19 cellular contexts compared by ENCODE assay signal in the genomic region with DNA sequence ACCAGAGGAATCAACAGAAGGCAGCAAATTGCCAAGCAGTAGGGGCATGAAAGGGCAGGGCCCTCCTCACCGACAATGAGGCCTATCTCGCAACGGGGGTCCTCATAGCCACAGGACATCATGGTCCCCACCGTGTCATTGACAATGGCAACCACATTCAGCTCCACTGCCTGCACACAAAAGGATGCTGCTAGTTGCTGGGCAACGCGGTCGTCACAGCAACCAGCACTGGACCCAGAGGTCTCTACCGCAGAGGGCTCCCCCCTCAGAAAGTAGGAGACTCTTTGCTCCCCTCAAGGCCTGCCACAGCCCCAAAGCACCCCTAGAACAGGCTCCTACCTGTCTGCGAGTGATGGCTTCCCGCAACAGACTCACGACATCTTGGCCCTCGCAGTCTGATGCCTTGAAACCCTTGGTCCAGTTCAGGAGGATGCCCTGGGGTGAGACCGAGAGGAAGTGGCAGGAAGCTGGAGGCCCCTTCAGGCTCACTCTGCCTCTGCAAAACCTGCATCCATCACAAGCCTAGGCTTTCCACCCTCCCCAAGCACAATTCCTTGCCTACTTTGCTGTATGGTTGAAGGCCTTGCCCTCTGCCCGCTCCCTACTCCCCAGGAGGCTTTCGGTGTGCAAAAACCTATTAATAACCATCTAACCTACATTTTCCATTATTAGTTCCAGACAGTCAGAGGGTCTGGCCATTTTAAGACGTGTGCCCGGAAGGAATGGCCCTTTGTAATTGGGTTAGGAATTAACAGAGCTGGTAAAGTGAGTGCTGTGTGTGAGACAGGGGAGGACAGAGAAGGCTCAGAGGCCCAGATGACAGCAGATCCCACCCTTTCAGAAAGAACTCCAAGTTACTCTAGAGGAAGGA. TPM values are rescaled to one million over a fixed set of nuclear protein-coding genes. Genes with fewer than 3 reads are reported as not detected.
DNase-seq lines count a peak whose midpoint lies in the region; ATAC-seq and TF ChIP-seq lines count a peak whose summit lies in the region.
"Had no signal": no experiment of that assay in that cellular context is flagged by ENCODE, and none has a peak within 500 bp of the region (broad histone marks: within the 10 kb centered on the region; RNA-seq: fewer than 3 reads in every experiment).

No MANE protein-coding gene starts in this region.

- DNase-seq in H7 (peak; percentile 53), lower lobe of right lung (peak; percentile 32), sciatic nerve (ENCODE audit: low spot score) (peak; percentile 17), EL (no peak), iPS-NIHi7 (ENCODE audit: extremely low spot score) (no peak), RWPE1 (ENCODE audit: low spot score) (no peak)
- DNase-seq: ACHN; Caco-2; CD4-positive, CD25-positive, alpha-beta regulatory T cell; DMS153; HFFc6; Karpas-422; MG63; NCI-H1092; NCI-H2081 treated with DMSO at 0.1 percent for 48 hours; NCI-H774 had no signal

- H3K4me1 ChIP-seq in lower lobe of right lung = no peaks in the 10 kb centered on the region
- H3K4me1 ChIP-seq: Caco-2 had no signal

- H3K27ac ChIP-seq in lower lobe of right lung = no peak overlapping the region
- H3K27ac ChIP-seq in RWPE1 = no peak overlapping the region

- H3K36me3 ChIP-seq in H7 (replicated peaks; ENCODE audit: control insufficient read depth, insufficient read depth, low read length) (no peaks in the 10 kb centered on the region), lower lobe of right lung (no peaks in the 10 kb centered on the region)
- H3K36me3 ChIP-seq: MG63 had no signal

- ATAC-seq in SK-N-SH treated with all-trans-retinoic acid at 6 μM for 48 hours = peak; percentile 63
- no peak for ATAC-seq in lower lobe of right lung
- no peak for ATAC-seq in sciatic nerve
- ATAC-seq: Right ventricle myocardium inferior had no signal

- TF ChIP-seq CTCF in lower lobe of right lung (IDR thresholded peaks at IDR 0.05) = no peak
- no peak for TF ChIP-seq CTCF in RWPE1 (conservative IDR thresholded peaks at IDR 0.05; ENCODE audit: low read depth)

- intact Hi-C loops in lower lobe of right lung (cut with DNase I) (no loop called here), sciatic nerve (cut with DNase I) (no loop called here)

- POLR2A ChIA-PET in RWPE1 (lab: Yijun Ruan, JAX; ENCODE audit: low non-redundant PET) = no interaction called here

- CTCF ChIA-PET in RWPE1 (lab: Yijun Ruan, JAX) = interaction anchor here (0.7 to 1.3 kb wide), 4 partner anchors 11 to 226 kb away, joined by 3 to 4 read pairs (median 3); no protein-coding TSS in a partner anchor

- H3K9me3 ChIP-seq in lower lobe of right lung = no peaks in the 10 kb centered on the region
- H3K9me3 ChIP-seq: Caco-2, MG63 had no signal

- no peak overlapping the region for H3K4me3 ChIP-seq in H7 (ENCODE audit: insufficient read depth, low read depth, low read length)
- H3K4me3 ChIP-seq in lower lobe of right lung = no peak overlapping the region
- H3K4me3 ChIP-seq: MG63 had no signal

- H3K27me3 ChIP-seq in H7 (ENCODE audit: control insufficient read depth, insufficient read depth, low read length) = no peaks in the 10 kb centered on the region
- H3K27me3 ChIP-seq in lower lobe of right lung (ENCODE audit: low read depth) = peaks cover 7% of the 10 kb centered on the region
- H3K27me3 ChIP-seq: MG63 had no signal

TF ChIP-seq in SK-N-SH treated with all-trans-retinoic acid at 6 μM for 48 hours, 23 proteins besides CTCF, POLR2A, EP300 and RAD21:
- TF ChIP-seq, protein P1, sequence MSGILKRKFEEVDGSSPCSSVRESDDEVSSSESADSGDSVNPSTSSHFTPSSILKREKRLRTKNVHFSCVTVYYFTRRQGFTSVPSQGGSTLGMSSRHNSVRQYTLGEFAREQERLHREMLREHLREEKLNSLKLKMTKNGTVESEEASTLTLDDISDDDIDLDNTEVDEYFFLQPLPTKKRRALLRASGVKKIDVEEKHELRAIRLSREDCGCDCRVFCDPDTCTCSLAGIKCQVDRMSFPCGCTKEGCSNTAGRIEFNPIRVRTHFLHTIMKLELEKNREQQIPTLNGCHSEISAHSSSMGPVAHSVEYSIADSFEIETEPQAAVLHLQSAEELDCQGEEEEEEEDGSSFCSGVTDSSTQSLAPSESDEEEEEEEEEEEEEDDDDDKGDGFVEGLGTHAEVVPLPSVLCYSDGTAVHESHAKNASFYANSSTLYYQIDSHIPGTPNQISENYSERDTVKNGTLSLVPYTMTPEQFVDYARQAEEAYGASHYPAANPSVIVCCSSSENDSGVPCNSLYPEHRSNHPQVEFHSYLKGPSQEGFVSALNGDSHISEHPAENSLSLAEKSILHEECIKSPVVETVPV (CRISPR knock-in tag; IDR thresholded peaks at IDR 0.05) = no peak
- peak; percentile 84 for TF ChIP-seq TCF4 (CRISPR knock-in tag; IDR thresholded peaks at IDR 0.05; ENCODE audit: borderline replicate concordance)
- TF ChIP-seq, protein P2, sequence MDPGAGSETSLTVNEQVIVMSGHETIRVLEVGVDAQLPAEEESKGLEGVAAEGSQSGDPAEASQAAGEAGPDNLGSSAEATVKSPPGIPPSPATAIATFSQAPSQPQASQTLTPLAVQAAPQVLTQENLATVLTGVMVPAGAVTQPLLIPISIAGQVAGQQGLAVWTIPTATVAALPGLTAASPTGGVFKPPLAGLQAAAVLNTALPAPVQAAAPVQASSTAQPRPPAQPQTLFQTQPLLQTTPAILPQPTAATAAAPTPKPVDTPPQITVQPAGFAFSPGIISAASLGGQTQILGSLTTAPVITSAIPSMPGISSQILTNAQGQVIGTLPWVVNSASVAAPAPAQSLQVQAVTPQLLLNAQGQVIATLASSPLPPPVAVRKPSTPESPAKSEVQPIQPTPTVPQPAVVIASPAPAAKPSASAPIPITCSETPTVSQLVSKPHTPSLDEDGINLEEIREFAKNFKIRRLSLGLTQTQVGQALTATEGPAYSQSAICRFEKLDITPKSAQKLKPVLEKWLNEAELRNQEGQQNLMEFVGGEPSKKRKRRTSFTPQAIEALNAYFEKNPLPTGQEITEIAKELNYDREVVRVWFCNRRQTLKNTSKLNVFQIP (CRISPR knock-in tag; IDR thresholded peaks at IDR 0.05; ENCODE audit: borderline replicate concordance, low read depth) = no peak
- no peak for TF ChIP-seq ZFP30 (CRISPR knock-in tag; IDR thresholded peaks at IDR 0.05)
- TF ChIP-seq ZNF8 (CRISPR knock-in tag; IDR thresholded peaks at IDR 0.05) = peak; percentile 48; the same call in 1 of the 2 replicates
- no peak for TF ChIP-seq ZC3H10 (CRISPR knock-in tag; IDR thresholded peaks at IDR 0.05)
- no peak for TF ChIP-seq OSR1 (CRISPR knock-in tag; IDR thresholded peaks at IDR 0.05)
TF ChIP-seq in SK-N-SH treated with all-trans-retinoic acid at 6 μM for 48 hours: peak in this region for 2.

RNA-seq across cellular contexts. Expression of a gene that starts 15.2 kb away (rescaled TPM):
- not detected in 2 replicates for total RNA-seq in H7 (2014; rRNA removed; shearing (Covaris generic))
- total RNA-seq in lower lobe of right lung = 61.2 TPM
- total RNA-seq in sciatic nerve = 21.1 TPM
- total RNA-seq: HFFc6, HT-29 had no signal

Comparison
In these comparisons a context has a peak if more than half of its experiments do, and no peak if none do; other contexts are left out.
1. DNase-seq: peak in H7 (single experiment), lower lobe of right lung (single experiment) and sciatic nerve (single experiment); none in EL (single experiment), iPS-NIHi7 (single experiment) and RWPE1 (single experiment).
2. RNA of a gene that starts 15.2 kb away (total RNA-seq): 61.2 TPM in lower lobe of right lung (single experiment) and 21.1 TPM in sciatic nerve (single experiment); not detected in H7; every median in the first group is over 10 times any median in the second.